In genomic region chr18:69814861-69815385, GRCh38 we compare ENCODE assay signal across 18 cellular contexts.
DNase-seq lines count a peak whose midpoint lies in the region; ATAC-seq and TF ChIP-seq lines count a peak whose summit lies in the region.
"Had no signal": no experiment of that assay in that cellular context is flagged by ENCODE, and none has a peak within 500 bp of the region (broad histone marks: within the 10 kb centered on the region; RNA-seq: fewer than 3 reads in every experiment).

No MANE protein-coding gene starts in this region.

- H3K27me3 Mint-ChIP-seq in GM23338 (ENCODE audit: insufficient read depth, low read depth, poor library complexity) (peaks cover 3% of the 10 kb centered on the region), endodermal cell (ENCODE audit: insufficient read depth) (no peaks in the 10 kb centered on the region)

- peak overlapping the region; percentile 23 for H3K4me2 ChIP-seq in BLaER1
- no peak overlapping the region for H3K4me2 ChIP-seq in GM23338
- H3K4me2 ChIP-seq: A549 had no signal

- H3K79me2 ChIP-seq in GM23338 (replicated peaks; ENCODE audit: insufficient read depth), result no peaks in the 10 kb centered on the region

- peak overlapping the region; percentile 19; the same call in 1 of the 2 replicates for H3K27ac ChIP-seq in 22Rv1
- H3K27ac ChIP-seq in BLaER1, result no peak overlapping the region
- H3K27ac ChIP-seq in GM23338 (ENCODE audit: low read depth), result no peak overlapping the region
- no peak overlapping the region for H3K27ac ChIP-seq in endodermal cell (ENCODE audit: low read depth, low read length)
- H3K27ac ChIP-seq: A549, GM23248 had no signal

- H3K4me1 ChIP-seq in BLaER1 (peaks cover 12% of the 10 kb centered on the region), GM23338 (ENCODE audit: insufficient read depth) (no peaks in the 10 kb centered on the region), endodermal cell (ENCODE audit: control insufficient read depth, insufficient read depth, low read length) (no peaks in the 10 kb centered on the region)
- H3K4me1 ChIP-seq: A549 had no signal

- no peak for ATAC-seq in GM23338
- no peak for ATAC-seq in GM18517 (IDR thresholded peaks at IDR 0.05; ENCODE audit: unreplicated experiment)
- no peak for ATAC-seq in HG02798 (IDR thresholded peaks at IDR 0.05; ENCODE audit: poor library complexity, unreplicated experiment)
- ATAC-seq: A549; CD8-positive, alpha-beta T cell had no signal

- 53 to 73% methylated on average over 3 to 4 of the region's 4 CpGs for WGBS in endodermal cell (ENCODE audit: insufficient coverage in 1 of 2, insufficient read length in 1 of 2), 2 experiments

- no peaks in the 10 kb centered on the region for H3K36me3 ChIP-seq in BLaER1
- no peaks in the 10 kb centered on the region for H3K36me3 ChIP-seq in GM23338 (ENCODE audit: insufficient read depth)
- no peaks in the 10 kb centered on the region for H3K36me3 ChIP-seq in endodermal cell (ENCODE audit: control insufficient read depth, insufficient read depth, low read length)

- no peaks in the 10 kb centered on the region for H3F3A ChIP-seq in GM23338 (replicated peaks; ENCODE audit: low read depth)

- TF ChIP-seq CTCF in 22Rv1 (IDR thresholded peaks at IDR 0.05) (no peak), GM23338 (conservative IDR thresholded peaks at IDR 0.05; ENCODE audit: low read depth in 2 of 2) (no peak), endodermal cell (conservative IDR thresholded peaks at IDR 0.05) (no peak)

- H3K9me2 ChIP-seq in GM23338 (ENCODE audit: insufficient read depth), result peaks cover 17% of the 10 kb centered on the region; the same call in 1 of the 2 replicates

- H3K9me3 Mint-ChIP-seq in GM23338, result peaks cover 16% of the 10 kb centered on the region
- peaks cover 20% of the 10 kb centered on the region for H3K9me3 Mint-ChIP-seq in endodermal cell
- H3K9me3 Mint-ChIP-seq: CD8-positive, alpha-beta T cell had no signal

- H3K9ac ChIP-seq in BLaER1, result no peak overlapping the region
- no peak overlapping the region for H3K9ac ChIP-seq in endodermal cell (ENCODE audit: extremely low read depth, low read length, poor library complexity, severe bottlenecking)
- H3K9ac ChIP-seq: GM23248 had no signal

- no peaks in the 10 kb centered on the region for H3K27me3 ChIP-seq in BLaER1
- no peaks in the 10 kb centered on the region for H3K27me3 ChIP-seq in GM23338 (ENCODE audit: insufficient read depth)
- H3K27me3 ChIP-seq in endodermal cell (ENCODE audit: control insufficient read depth, insufficient read depth, low read length, poor library complexity, severe bottlenecking), result no peaks in the 10 kb centered on the region

- peak overlapping the region; percentile 48 for H2AFZ ChIP-seq in GM23338
- H2AFZ ChIP-seq: GM23248 had no signal

- H3K4me3 ChIP-seq in BLaER1 (no peak overlapping the region), GM23338 (no peak overlapping the region), endodermal cell (ENCODE audit: low read length) (no peak overlapping the region)
- H3K4me3 ChIP-seq: A549, GM23248 had no signal

- H3K4me3 Mint-ChIP-seq in GM23338, result no peak overlapping the region
- H3K4me3 Mint-ChIP-seq in endodermal cell, result no peak overlapping the region
- H3K4me3 Mint-ChIP-seq: CD8-positive, alpha-beta T cell had no signal

- H3K27ac Mint-ChIP-seq in GM23338 (0 out of 2 replicates have a peak overlapping the region, but pooled peaks have one; percentile 2), endodermal cell (peak overlapping the region; percentile 50)
- H3K27ac Mint-ChIP-seq: CD8-positive, alpha-beta T cell had no signal

- H3K36me3 Mint-ChIP-seq in GM23338 (ENCODE audit: low read depth) (peaks cover 2% of the 10 kb centered on the region; the same call in 1 of the 3 replicates), endodermal cell (ENCODE audit: low read depth) (no peaks in the 10 kb centered on the region)

- no peak for DNase-seq in GM23338 (ENCODE audit: low spot score)
- no peak for DNase-seq in endodermal cell
- no peak for DNase-seq in NCI-H1694 (lab: John Stamatoyannopoulos, UW)
- no peak for DNase-seq in KBM-7
- DNase-seq: AML-193; Calu3; CD8-positive, alpha-beta T cell; DMS 273 treated with DMSO at 0.1 percent for 48 hours; DMS53; DND-41; EL; GM23248; HCEC 1CT had no signal

- H4K20me1 ChIP-seq in BLaER1, result no peaks in the 10 kb centered on the region
- no peaks in the 10 kb centered on the region for H4K20me1 ChIP-seq in GM23338 (replicated peaks; ENCODE audit: insufficient read depth)

- no peaks in the 10 kb centered on the region for H3K9me3 ChIP-seq in BLaER1
- peaks cover 28% of the 10 kb centered on the region for H3K9me3 ChIP-seq in endodermal cell (ENCODE audit: control insufficient read depth, low read length)
- H3K9me3 ChIP-seq: A549 had no signal

- in situ Hi-C loops in KBM-7 (cut with MboI; ENCODE audit: low pct_unique_long_range_greater_than_20kb, low sequenced_read_pairs), result no loop called here

- no peaks in the 10 kb centered on the region; the same call in 2 of the 3 replicates for H3K4me1 Mint-ChIP-seq in GM23338
- H3K4me1 Mint-ChIP-seq in endodermal cell, result peaks cover 5% of the 10 kb centered on the region

TF ChIP-seq in GM23338, 12 proteins besides CTCF, POLR2A, EP300 and RAD21:
- TF ChIP-seq STAT1 (IDR thresholded peaks at IDR 0.05; ENCODE audit: unreplicated experiment) (no peak), ZNF462 (CRISPR knock-in tag; IDR thresholded peaks at IDR 0.05) (no peak), ZNF331 (CRISPR knock-in tag; IDR thresholded peaks at IDR 0.05; ENCODE audit: low read depth) (no peak), ZNF114 (CRISPR knock-in tag; IDR thresholded peaks at IDR 0.05) (no peak), NANOG (IDR thresholded peaks at IDR 0.05; ENCODE audit: borderline replicate concordance) (no peak)
